1 cellular context compared by ENCODE assay signal in genomic region chr4:82430193-82431025, GRCh38.
TF ChIP-seq lines count a peak whose summit lies in the region.

ENOPH1 (plus strand) TSS chr4:82430590; CDS start chr4:82430830, 240 bp downstream.
HNRNPDL (minus strand) TSS chr4:82430462; CDS start chr4:82429690, 772 bp downstream.

TF ChIP-seq in H1, 55 proteins besides CTCF, POLR2A, EP300 and RAD21 (continued from another document):
- TF ChIP-seq RBBP5 (IDR thresholded peaks at IDR 0.05; ENCODE audit: borderline replicate concordance, low read depth, low read length) (peak; percentile 39; the same call in 1 of the 2 replicates), CHD1 (IDR thresholded peaks at IDR 0.05; ENCODE audit: low read depth, low read length) (no peak), ASH2L (IDR thresholded peaks at IDR 0.05; ENCODE audit: low read length) (peak; percentile 50), PHF8 (conservative IDR thresholded peaks at IDR 0.05; ENCODE audit: low read depth, low read length) (peak; percentile 77), POLR2AphosphoS5 (IDR thresholded peaks at IDR 0.05; ENCODE audit: low read depth, low read length) (peak; percentile 80; the same call in 1 of the 2 replicates), CEBPB (IDR thresholded peaks at IDR 0.05; ENCODE audit: low read depth, low read length) (no peak), CHD2 (IDR thresholded peaks at IDR 0.05; ENCODE audit: low read length) (peak; percentile 73), SP2 (IDR thresholded peaks at IDR 0.05; ENCODE audit: low read length) (no peak), SUZ12 (IDR thresholded peaks at IDR 0.05; ENCODE audit: low read length) (no peak), SIN3A (conservative IDR thresholded peaks at IDR 0.05 in 1 of 2, IDR thresholded peaks at IDR 0.05 in 1 of 2; ENCODE audit: low read depth in 1 of 2, low read length in 2 of 2) (peak in 1 of 2 experiments; percentile 85; a peak in 2 of 4 replicates), USF2 (IDR thresholded peaks at IDR 0.05; ENCODE audit: low read length) (peak; percentile 83), JUN (IDR thresholded peaks at IDR 0.05; ENCODE audit: low read depth, low read length) (no peak), MAFK (IDR thresholded peaks at IDR 0.05; ENCODE audit: low read depth, low read length) (no peak), SP1 (IDR thresholded peaks at IDR 0.05; ENCODE audit: low read depth, low read length) (peak; percentile 57; the same call in 1 of the 2 replicates), MAX (IDR thresholded peaks at IDR 0.05) (peak; percentile 95), FOSL1 (IDR thresholded peaks at IDR 0.05; ENCODE audit: insufficient read depth, low read depth, low read length) (no peak)
- TF ChIP-seq, protein P1, sequence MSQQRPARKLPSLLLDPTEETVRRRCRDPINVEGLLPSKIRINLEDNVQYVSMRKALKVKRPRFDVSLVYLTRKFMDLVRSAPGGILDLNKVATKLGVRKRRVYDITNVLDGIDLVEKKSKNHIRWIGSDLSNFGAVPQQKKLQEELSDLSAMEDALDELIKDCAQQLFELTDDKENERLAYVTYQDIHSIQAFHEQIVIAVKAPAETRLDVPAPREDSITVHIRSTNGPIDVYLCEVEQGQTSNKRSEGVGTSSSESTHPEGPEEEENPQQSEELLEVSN (IDR thresholded peaks at IDR 0.05) = peak; percentile 94
- TF ChIP-seq, protein P2, sequence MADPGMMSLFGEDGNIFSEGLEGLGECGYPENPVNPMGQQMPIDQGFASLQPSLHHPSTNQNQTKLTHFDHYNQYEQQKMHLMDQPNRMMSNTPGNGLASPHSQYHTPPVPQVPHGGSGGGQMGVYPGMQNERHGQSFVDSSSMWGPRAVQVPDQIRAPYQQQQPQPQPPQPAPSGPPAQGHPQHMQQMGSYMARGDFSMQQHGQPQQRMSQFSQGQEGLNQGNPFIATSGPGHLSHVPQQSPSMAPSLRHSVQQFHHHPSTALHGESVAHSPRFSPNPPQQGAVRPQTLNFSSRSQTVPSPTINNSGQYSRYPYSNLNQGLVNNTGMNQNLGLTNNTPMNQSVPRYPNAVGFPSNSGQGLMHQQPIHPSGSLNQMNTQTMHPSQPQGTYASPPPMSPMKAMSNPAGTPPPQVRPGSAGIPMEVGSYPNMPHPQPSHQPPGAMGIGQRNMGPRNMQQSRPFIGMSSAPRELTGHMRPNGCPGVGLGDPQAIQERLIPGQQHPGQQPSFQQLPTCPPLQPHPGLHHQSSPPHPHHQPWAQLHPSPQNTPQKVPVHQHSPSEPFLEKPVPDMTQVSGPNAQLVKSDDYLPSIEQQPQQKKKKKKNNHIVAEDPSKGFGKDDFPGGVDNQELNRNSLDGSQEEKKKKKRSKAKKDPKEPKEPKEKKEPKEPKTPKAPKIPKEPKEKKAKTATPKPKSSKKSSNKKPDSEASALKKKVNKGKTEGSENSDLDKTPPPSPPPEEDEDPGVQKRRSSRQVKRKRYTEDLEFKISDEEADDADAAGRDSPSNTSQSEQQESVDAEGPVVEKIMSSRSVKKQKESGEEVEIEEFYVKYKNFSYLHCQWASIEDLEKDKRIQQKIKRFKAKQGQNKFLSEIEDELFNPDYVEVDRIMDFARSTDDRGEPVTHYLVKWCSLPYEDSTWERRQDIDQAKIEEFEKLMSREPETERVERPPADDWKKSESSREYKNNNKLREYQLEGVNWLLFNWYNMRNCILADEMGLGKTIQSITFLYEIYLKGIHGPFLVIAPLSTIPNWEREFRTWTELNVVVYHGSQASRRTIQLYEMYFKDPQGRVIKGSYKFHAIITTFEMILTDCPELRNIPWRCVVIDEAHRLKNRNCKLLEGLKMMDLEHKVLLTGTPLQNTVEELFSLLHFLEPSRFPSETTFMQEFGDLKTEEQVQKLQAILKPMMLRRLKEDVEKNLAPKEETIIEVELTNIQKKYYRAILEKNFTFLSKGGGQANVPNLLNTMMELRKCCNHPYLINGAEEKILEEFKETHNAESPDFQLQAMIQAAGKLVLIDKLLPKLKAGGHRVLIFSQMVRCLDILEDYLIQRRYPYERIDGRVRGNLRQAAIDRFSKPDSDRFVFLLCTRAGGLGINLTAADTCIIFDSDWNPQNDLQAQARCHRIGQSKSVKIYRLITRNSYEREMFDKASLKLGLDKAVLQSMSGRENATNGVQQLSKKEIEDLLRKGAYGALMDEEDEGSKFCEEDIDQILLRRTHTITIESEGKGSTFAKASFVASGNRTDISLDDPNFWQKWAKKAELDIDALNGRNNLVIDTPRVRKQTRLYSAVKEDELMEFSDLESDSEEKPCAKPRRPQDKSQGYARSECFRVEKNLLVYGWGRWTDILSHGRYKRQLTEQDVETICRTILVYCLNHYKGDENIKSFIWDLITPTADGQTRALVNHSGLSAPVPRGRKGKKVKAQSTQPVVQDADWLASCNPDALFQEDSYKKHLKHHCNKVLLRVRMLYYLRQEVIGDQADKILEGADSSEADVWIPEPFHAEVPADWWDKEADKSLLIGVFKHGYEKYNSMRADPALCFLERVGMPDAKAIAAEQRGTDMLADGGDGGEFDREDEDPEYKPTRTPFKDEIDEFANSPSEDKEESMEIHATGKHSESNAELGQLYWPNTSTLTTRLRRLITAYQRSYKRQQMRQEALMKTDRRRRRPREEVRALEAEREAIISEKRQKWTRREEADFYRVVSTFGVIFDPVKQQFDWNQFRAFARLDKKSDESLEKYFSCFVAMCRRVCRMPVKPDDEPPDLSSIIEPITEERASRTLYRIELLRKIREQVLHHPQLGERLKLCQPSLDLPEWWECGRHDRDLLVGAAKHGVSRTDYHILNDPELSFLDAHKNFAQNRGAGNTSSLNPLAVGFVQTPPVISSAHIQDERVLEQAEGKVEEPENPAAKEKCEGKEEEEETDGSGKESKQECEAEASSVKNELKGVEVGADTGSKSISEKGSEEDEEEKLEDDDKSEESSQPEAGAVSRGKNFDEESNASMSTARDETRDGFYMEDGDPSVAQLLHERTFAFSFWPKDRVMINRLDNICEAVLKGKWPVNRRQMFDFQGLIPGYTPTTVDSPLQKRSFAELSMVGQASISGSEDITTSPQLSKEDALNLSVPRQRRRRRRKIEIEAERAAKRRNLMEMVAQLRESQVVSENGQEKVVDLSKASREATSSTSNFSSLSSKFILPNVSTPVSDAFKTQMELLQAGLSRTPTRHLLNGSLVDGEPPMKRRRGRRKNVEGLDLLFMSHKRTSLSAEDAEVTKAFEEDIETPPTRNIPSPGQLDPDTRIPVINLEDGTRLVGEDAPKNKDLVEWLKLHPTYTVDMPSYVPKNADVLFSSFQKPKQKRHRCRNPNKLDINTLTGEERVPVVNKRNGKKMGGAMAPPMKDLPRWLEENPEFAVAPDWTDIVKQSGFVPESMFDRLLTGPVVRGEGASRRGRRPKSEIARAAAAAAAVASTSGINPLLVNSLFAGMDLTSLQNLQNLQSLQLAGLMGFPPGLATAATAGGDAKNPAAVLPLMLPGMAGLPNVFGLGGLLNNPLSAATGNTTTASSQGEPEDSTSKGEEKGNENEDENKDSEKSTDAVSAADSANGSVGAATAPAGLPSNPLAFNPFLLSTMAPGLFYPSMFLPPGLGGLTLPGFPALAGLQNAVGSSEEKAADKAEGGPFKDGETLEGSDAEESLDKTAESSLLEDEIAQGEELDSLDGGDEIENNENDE (IDR thresholded peaks at IDR 0.05; ENCODE audit: insufficient replicate concordance, low read length) = no peak
TF ChIP-seq in H1: peak in this region for 18.
